In genomic region chr16:67562918-67563707, GRCh38 we compare ENCODE assay signal across 8 cellular contexts. TPM values are rescaled to one million over a fixed set of nuclear protein-coding genes. Genes with fewer than 3 reads are reported as not detected.
DNase-seq lines count a peak whose midpoint lies in the region; ATAC-seq, FAIRE-seq and TF ChIP-seq lines count a peak whose summit lies in the region.

No MANE protein-coding gene starts in this region.

- in situ Hi-C loops in GM23248 (cut with MboI) = no loop called here
- in situ Hi-C loops in HepG2 (cut with HindIII; ENCODE audit: extremely low pct_ligation_motif_present, low pct_unique_long_range_greater_than_20kb) = no loop called here

- H3K36me3 ChIP-seq in GM23248 (ENCODE audit: low read depth) (no peaks in the 10 kb centered on the region), HepG2 (replicated peaks in 1 of 2; ENCODE audit: control insufficient read depth in 1 of 2, insufficient read depth in 2 of 2, low read length in 2 of 2) (no peaks in the 10 kb centered on the region)

- H3K9me2 ChIP-seq in GM23248 (ENCODE audit: insufficient read depth) = no peaks in the 10 kb centered on the region

- ATAC-seq in HepG2 = peak; percentile 46

- TF ChIP-seq EP300 in HepG2 (IDR thresholded peaks at IDR 0.05; ENCODE audit: low read depth in 2 of 2, low read length in 2 of 2) = no peak
- no peak for TF ChIP-seq EP300 in HepG2 (CRISPR knock-in tag; IDR thresholded peaks at IDR 0.05; ENCODE audit: borderline replicate concordance)

- H3K27ac ChIP-seq in GM23248 (peak overlapping the region; percentile 98), coronary artery (peak overlapping the region; percentile 94 to 99), HepG2 (ENCODE audit: extremely low read length, insufficient read depth, low read length) (peak overlapping the region; percentile 99)

- no peaks in the 10 kb centered on the region for H3K9me3 ChIP-seq in GM23248 (ENCODE audit: low read depth)
- no peaks in the 10 kb centered on the region for H3K9me3 ChIP-seq in HepG2 (ENCODE audit: low read length)

- TF ChIP-seq RAD21 in HepG2 (CRISPR knock-in tag; IDR thresholded peaks at IDR 0.05) = peak; percentile 54

- peak; percentile 44 to 69; a peak in 3 of 4 replicates for TF ChIP-seq POLR2A in HepG2 (IDR thresholded peaks at IDR 0.05; ENCODE audit: insufficient read depth in 1 of 2, low read depth in 2 of 2, low read length in 2 of 2)

- CTCF ChIA-PET in HepG2 (lab: Yijun Ruan, JAX; ENCODE audit: low intra/inter-chr PET ratio, low total read pairs) = interaction anchor here (1.9 to 3.6 kb wide), 3 partner anchors 16 to 82 kb away, joined by 7 to 33 read pairs (median 14); partner anchors contain the start of gene CARMIL2

- FAIRE-seq in HepG2 (lab: Jason Lieb, UNC) = no peak

- H2AFZ ChIP-seq in GM23248 = peak overlapping the region; percentile 89
- no peak overlapping the region for H2AFZ ChIP-seq in HepG2 (ENCODE audit: low read length)

- intact Hi-C loops in HepG2 (cut with micrococcal nuclease; ENCODE audit: unreplicated experiment) = loop anchor here (1.0 to 5.0 kb wide), 3 partner anchors 16 to 79 kb away; no protein-coding TSS in a partner anchor

- H3K4me3 ChIP-seq in GM12864 (ENCODE audit: low read depth, low read length) (peak overlapping the region; percentile 97), GM23248 (peak overlapping the region; percentile 94), coronary artery (peak overlapping the region; percentile 98), HepG2 (replicated peaks in 1 of 3; ENCODE audit: insufficient read depth in 1 of 3, low read depth in 2 of 3, low read length in 3 of 3) (peak overlapping the region; percentile 94 to 99 (median 95))

- POLR2A ChIA-PET in HepG2 (lab: Yijun Ruan, JAX) = interaction anchor here (0.7 to 3.4 kb wide), 18 partner anchors 13 to 517 kb away, joined by 3 to 28 read pairs (median 3); partner anchors contain the start of genes ACD, ATP6V0D1, C16orf86 and ENKD1

- peak overlapping the region; percentile 99 for H3K9ac ChIP-seq in GM23248
- H3K9ac ChIP-seq in HepG2 (ENCODE audit: insufficient read depth, low read depth, low read length) = peak overlapping the region; percentile 100

- TF ChIP-seq CTCF in GM12864 (IDR thresholded peaks at IDR 0.05; ENCODE audit: low read depth, low read length, missing control alignments) (peak; percentile 10), coronary artery (IDR thresholded peaks at IDR 0.05) (no peak), HepG2 (CRISPR knock-in tag; IDR thresholded peaks at IDR 0.05) (peak; percentile 64)

- BruUV-seq in HepG2 (replicated peaks; lab: Mats Ljungman, UMichigan) = no TSS peak

- WGBS in GM23248 (ENCODE audit: low coverage in 1 of 2, low lambda C conversion rate in 2 of 2, missing lambda C conversion rate in 2 of 2), 2 experiments = 1 to 2% methylated on average over 57 to 81 of the region's 96 CpGs
- whole genome bisulfite sequencing in HepG2 (ENCODE audit: low lambda C conversion rate) = 0% methylated on average over 2 of the region's 96 CpGs

- DNase-seq in GM12864 (ENCODE audit: low read depth) (no peak), GM23248 (peak; percentile 81), LoVo (ENCODE audit: low spot score) (peak; percentile 41), coronary artery (ENCODE audit: low spot score) (no peak), HepG2 (ENCODE audit: low spot score) (peak; percentile 40), NCI-H2107 (lab: John Stamatoyannopoulos, UW) (no peak)
- DNase-seq in activated CD4-positive, alpha-beta T cell treated with anti-CD3 and anti-CD28 coated beads for 4 hours = peak; percentile 53 to 62
- peak; percentile 36 to 43 for DNase-seq in stimulated activated CD4-positive, alpha-beta T cell treated with anti-CD3 and anti-CD28 coated beads, Interleukin-4, amount 100 ng/mL, for 48 hours (ENCODE audit: low read depth in 2 of 2)

- H3K79me2 ChIP-seq in GM23248 (ENCODE audit: insufficient read depth) (peaks cover 66% of the 10 kb centered on the region), HepG2 (ENCODE audit: insufficient read depth, low read length) (peaks cover 55% of the 10 kb centered on the region)

- H3K4me2 ChIP-seq in GM23248 (ENCODE audit: unreplicated experiment) (peak overlapping the region; percentile 86), HepG2 (ENCODE audit: low read depth, low read length) (peak overlapping the region; percentile 88)

- H4K20me1 ChIP-seq in GM23248 (ENCODE audit: insufficient read depth) (no peaks in the 10 kb centered on the region), HepG2 (ENCODE audit: insufficient read depth, low read length) (no peaks in the 10 kb centered on the region; the same call in 1 of the 2 replicates)

- H3F3A ChIP-seq in GM23248 (ENCODE audit: insufficient read depth) = peaks cover 24% of the 10 kb centered on the region

- H3K4me1 ChIP-seq in GM23248 (ENCODE audit: insufficient read depth) (peaks cover 16% of the 10 kb centered on the region), HepG2 (ENCODE audit: insufficient read depth, low read length) (peaks cover 46% of the 10 kb centered on the region)

- H3K27me3 ChIP-seq in GM23248 (replicated peaks; ENCODE audit: insufficient read depth) (no peaks in the 10 kb centered on the region), HepG2 (ENCODE audit: control insufficient read depth in 1 of 2, insufficient read depth in 2 of 2, low read length in 2 of 2) (no peaks in the 10 kb centered on the region; a peak in 1 of 5 replicates)

TF ChIP-seq in HepG2, 621 proteins besides CTCF, POLR2A, EP300 and RAD21 (continues in another document):
- no peak for TF ChIP-seq CEBPG (CRISPR knock-in tag; IDR thresholded peaks at IDR 0.05)
- TF ChIP-seq ATAD3A (CRISPR knock-in tag; IDR thresholded peaks at IDR 0.05) = no peak
- TF ChIP-seq CREBL2 (CRISPR knock-in tag; IDR thresholded peaks at IDR 0.05; ENCODE audit: borderline replicate concordance) = peak; percentile 18; the same call in 1 of the 2 replicates
- TF ChIP-seq EZH2 (conservative IDR thresholded peaks at IDR 0.05; ENCODE audit: low read depth, low read length) = no peak
- no peak for TF ChIP-seq SP5 (CRISPR knock-in tag; IDR thresholded peaks at IDR 0.05; ENCODE audit: borderline replicate concordance, low read depth)

RNA-seq across cellular contexts. Expression of gene CTCF, which starts 0.8 kb away (rescaled TPM):
- total RNA-seq in GM23248 (2014; rRNA removed; shearing (Covaris generic)) = 21.9 and 30.7 TPM in 2 replicates
- polyA plus RNA-seq in GM23248 (2016; fragmentation: Nextera tagmentation; extraction: Ambion mirVana) (19.6 and 19.9 TPM in 2 replicates), HepG2 (2011; rRNA removed) (19.5 and 20.8 TPM in 2 replicates)
- total RNA-seq in HepG2 (2016; rRNA removed; fragmentation: Illumina TruSeq; extraction: Trizol) = 37.5 and 59.3 TPM in 2 replicates
- total RNA-seq in HepG2 (2016; cell fraction: cytosol; rRNA removed; fragmentation: Illumina TruSeq; extraction: Trizol; ENCODE audit: low read depth) = 34.6 and 44.2 TPM in 2 replicates
- 39.6 and 55.1 TPM in 2 replicates for total RNA-seq in HepG2 (2016; cell fraction: insoluble cytoplasmic fraction; rRNA removed; fragmentation: Illumina TruSeq; extraction: Trizol)
- total RNA-seq in HepG2 (2016; cell fraction: membrane; rRNA removed; fragmentation: Illumina TruSeq; extraction: Trizol) = 33.3 and 34.7 TPM in 2 replicates
- total RNA-seq in HepG2 (2016; cell fraction: nucleus; rRNA removed; fragmentation: Illumina TruSeq; extraction: Trizol) = 29.9 and 36.5 TPM in 2 replicates
- polyA plus RNA-seq in HepG2 (2011; cell fraction: cytosol; rRNA removed) = 13.7 and 18.2 TPM in 2 replicates
- 11.7 and 14.3 TPM in 2 replicates for polyA plus RNA-seq in HepG2 (2011; cell fraction: nucleus; rRNA removed)
- 30.2 and 31.1 TPM in 2 replicates for polyA plus RNA-seq in HepG2 (2012)
- polyA plus RNA-seq in HepG2 (2016; cell fraction: cytosol; fragmentation: Illumina TruSeq; extraction: Trizol; ENCODE audit: low read depth) = 4.1 and 4.9 TPM in 2 replicates
- 70.3 and 81.8 TPM in 2 replicates for polyA plus RNA-seq in HepG2 (2016; cell fraction: insoluble cytoplasmic fraction; fragmentation: Illumina TruSeq; extraction: Trizol; ENCODE audit: low read depth)
- polyA plus RNA-seq in HepG2 (2016; cell fraction: membrane; fragmentation: Illumina TruSeq; extraction: Trizol; ENCODE audit: low read depth) = 17.1 and 17.9 TPM in 2 replicates
- 63.9 and 64.9 TPM in 2 replicates for polyA plus RNA-seq in HepG2 (2016; cell fraction: nucleus; fragmentation: Illumina TruSeq; extraction: Trizol; ENCODE audit: insufficient read depth, low read depth)
- 21.8 and 43.8 TPM in 2 replicates for polyA minus RNA-seq in HepG2 (2011; rRNA and poly(A)+ RNA removed; ENCODE audit: low replicate concordance)
- 20.8 and 21.5 TPM in 2 replicates for polyA minus RNA-seq in HepG2 (2011; cell fraction: cytosol; rRNA and poly(A)+ RNA removed)
- polyA minus RNA-seq in HepG2 (2011; cell fraction: nucleus; rRNA and poly(A)+ RNA removed) = 17.9 and 26.4 TPM in 2 replicates

RNA-seq across cellular contexts. Expression of gene RIPOR1, which starts 34.5 kb away (rescaled TPM):
- 27.8 and 81.3 TPM in 2 replicates for total RNA-seq in GM23248 (2014; rRNA removed; shearing (Covaris generic))
- polyA plus RNA-seq in GM23248 (2016; fragmentation: Nextera tagmentation; extraction: Ambion mirVana) = 91.6 and 95.0 TPM in 2 replicates
- 4.6 and 11.2 TPM in 2 replicates for total RNA-seq in HepG2 (2016; rRNA removed; fragmentation: Illumina TruSeq; extraction: Trizol)
- 3.4 and 4.7 TPM in 2 replicates for total RNA-seq in HepG2 (2016; cell fraction: cytosol; rRNA removed; fragmentation: Illumina TruSeq; extraction: Trizol; ENCODE audit: low read depth)
- 3.9 and 9.6 TPM in 2 replicates for total RNA-seq in HepG2 (2016; cell fraction: insoluble cytoplasmic fraction; rRNA removed; fragmentation: Illumina TruSeq; extraction: Trizol)
- total RNA-seq in HepG2 (2016; cell fraction: membrane; rRNA removed; fragmentation: Illumina TruSeq; extraction: Trizol) = 8.9 and 11.8 TPM in 2 replicates
- total RNA-seq in HepG2 (2016; cell fraction: nucleus; rRNA removed; fragmentation: Illumina TruSeq; extraction: Trizol) = 12.3 and 18.6 TPM in 2 replicates
- polyA plus RNA-seq in HepG2 (2011; rRNA removed) = 5.7 and 8.1 TPM in 2 replicates
- 2.4 and 3.4 TPM in 2 replicates for polyA plus RNA-seq in HepG2 (2011; cell fraction: cytosol; rRNA removed)
- 40.0 and 43.3 TPM in 2 replicates for polyA plus RNA-seq in HepG2 (2011; cell fraction: nucleus; rRNA removed)
- polyA plus RNA-seq in HepG2 (2012) = 16.0 and 16.5 TPM in 2 replicates
- 1.9 and 2.2 TPM in 2 replicates for polyA plus RNA-seq in HepG2 (2016; cell fraction: cytosol; fragmentation: Illumina TruSeq; extraction: Trizol; ENCODE audit: low read depth)
- 7.7 and 13.5 TPM in 2 replicates for polyA plus RNA-seq in HepG2 (2016; cell fraction: insoluble cytoplasmic fraction; fragmentation: Illumina TruSeq; extraction: Trizol; ENCODE audit: low read depth)
- polyA plus RNA-seq in HepG2 (2016; cell fraction: membrane; fragmentation: Illumina TruSeq; extraction: Trizol; ENCODE audit: low read depth) = 5.9 and 6.9 TPM in 2 replicates
- 26.9 and 30.6 TPM in 2 replicates for polyA plus RNA-seq in HepG2 (2016; cell fraction: nucleus; fragmentation: Illumina TruSeq; extraction: Trizol; ENCODE audit: insufficient read depth, low read depth)
- polyA minus RNA-seq in HepG2 (2011; rRNA and poly(A)+ RNA removed; ENCODE audit: low replicate concordance) = 7.9 and 21.6 TPM in 2 replicates
- 6.8 and 12.0 TPM in 2 replicates for polyA minus RNA-seq in HepG2 (2011; cell fraction: cytosol; rRNA and poly(A)+ RNA removed)
- 11.6 and 18.2 TPM in 2 replicates for polyA minus RNA-seq in HepG2 (2011; cell fraction: nucleus; rRNA and poly(A)+ RNA removed)

Comparison
In these comparisons a context has a peak if more than half of its experiments do, and no peak if none do; other contexts are left out.
1. DNase-seq: peak in GM23248 (single experiment), LoVo (single experiment), activated CD4-positive, alpha-beta T cell treated with anti-CD3 and anti-CD28 coated beads for 4 hours (2 of 2), HepG2 (single experiment) and stimulated activated CD4-positive, alpha-beta T cell treated with anti-CD3 and anti-CD28 coated beads, Interleukin-4, amount 100 ng/mL, for 48 hours (2 of 2); none in GM12864 (single experiment), coronary artery (single experiment) and NCI-H2107 (single experiment).
2. Peak in every context shown above with its lines, with median percentiles within 50 percentile points of each other: H3K4me3 ChIP-seq and H3K27ac ChIP-seq.